In the genomic region with DNA sequence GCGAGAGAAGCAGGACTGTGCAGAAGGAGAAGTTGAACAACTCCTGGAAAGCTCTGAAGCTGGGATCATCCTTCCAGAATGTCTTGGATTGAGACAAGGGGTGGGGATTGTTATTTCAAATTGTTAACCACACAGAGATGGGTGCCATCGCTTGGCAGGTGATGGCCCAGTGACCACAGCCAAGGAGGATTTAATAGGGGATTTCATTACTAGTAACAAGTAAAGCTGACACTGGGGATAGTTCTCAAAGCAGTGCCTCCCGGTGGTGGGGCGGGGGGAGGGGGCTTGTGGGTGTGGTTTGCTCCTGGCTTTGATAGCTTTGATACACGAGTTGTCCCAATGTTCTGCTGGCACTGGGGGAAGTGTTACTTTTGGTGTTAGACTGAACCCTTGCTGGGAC, we compare ENCODE assay signal across 14 cellular contexts. TPM values are rescaled to one million over a fixed set of nuclear protein-coding genes. Genes with fewer than 3 reads are reported as not detected.
DNase-seq lines count a peak whose midpoint lies in the region; ATAC-seq and TF ChIP-seq lines count a peak whose summit lies in the region.
"Had no signal": no experiment of that assay in that cellular context is flagged by ENCODE, and none has a peak within 500 bp of the region (broad histone marks: within the 10 kb centered on the region; RNA-seq: fewer than 3 reads in every experiment).

No MANE protein-coding gene starts in this region.

- POLR2A ChIA-PET in WTC11 (lab: Charles Lee), result no interaction called here

- no peaks in the 10 kb centered on the region for H3K36me3 Mint-ChIP-seq in WTC11

- 21 to 42% (median 40%) methylated on average over 5 of the region's 5 CpGs for WGBS in psoas muscle, 3 donors
- 81 to 83% methylated on average over 5 of the region's 5 CpGs for WGBS in aorta, 2 donors
- WGBS in spleen, 5 donors, result 73 to 85% (median 77%) methylated on average over 4 to 5 of the region's 5 CpGs

- H3K27me3 ChIP-seq in psoas muscle (ENCODE audit: insufficient read depth in 3 of 3, low read length in 2 of 3) (no peaks in the 10 kb centered on the region), aorta (ENCODE audit: control insufficient read depth in 1 of 2, insufficient read depth in 2 of 2, low read length in 1 of 2) (no peaks in the 10 kb centered on the region), spleen (replicated peaks in 1 of 7) (peaks cover 0 to 5% (median 0%) of the 10 kb centered on the region in 7 donors)

- H3K4me1 Mint-ChIP-seq in WTC11, result peaks cover 4% of the 10 kb centered on the region

- intact Hi-C loops in psoas muscle (cut with DNase I) (no loop called here), aorta (cut with DNase I) (no loop called here), spleen (cut with DNase I; ENCODE audit: low total_unique reads) (no loop called here)

- H3K36me3 ChIP-seq in psoas muscle (ENCODE audit: insufficient read depth in 1 of 2, low read depth in 1 of 2) (no peaks in the 10 kb centered on the region), aorta (ENCODE audit: control insufficient read depth in 1 of 2, insufficient read depth in 2 of 2, low read length in 1 of 2) (peaks cover 0 to 1% of the 10 kb centered on the region in 2 donors), spleen (no peaks in the 10 kb centered on the region)

- H3K9me3 Mint-ChIP-seq in WTC11, result peaks cover 9% of the 10 kb centered on the region; the same call in 1 of the 2 replicates
- H3K9me3 Mint-ChIP-seq: CD4-positive, alpha-beta T cell had no signal

- TF ChIP-seq CTCF in WTC11 (IDR thresholded peaks at IDR 0.05) (no peak), psoas muscle (IDR thresholded peaks at IDR 0.05) (no peak), spleen (IDR thresholded peaks at IDR 0.05 in 8 of 11, conservative IDR thresholded peaks at IDR 0.05 in 3 of 11) (no peak)

- H3K4me3 ChIP-seq in psoas muscle (no peak overlapping the region), aorta (ENCODE audit: low read length in 2 of 2) (no peak overlapping the region), spleen (no peak overlapping the region)
- H3K4me3 ChIP-seq: A549, GM12878 had no signal

- H3K27me3 Mint-ChIP-seq in WTC11 (ENCODE audit: low read depth), result no peaks in the 10 kb centered on the region

- H3K9me3 ChIP-seq in psoas muscle, result peaks cover 7% of the 10 kb centered on the region
- H3K9me3 ChIP-seq in aorta (ENCODE audit: control insufficient read depth, low read length), result peaks cover 7% of the 10 kb centered on the region
- H3K9me3 ChIP-seq in spleen, result peaks cover 0 to 11% (median 8%) of the 10 kb centered on the region in 8 donors
- H3K9me3 ChIP-seq: Caco-2 had no signal

- TF ChIP-seq POLR2A in spleen (IDR thresholded peaks at IDR 0.05), result no peak

- CTCF ChIA-PET in WTC11 (lab: Charles Lee), result interaction anchor here (0.6 to 1.8 kb wide), 6 partner anchors 14 to 108 kb away, joined by 3 to 8 read pairs (median 4); no protein-coding TSS in a partner anchor

- ATAC-seq in WTC11, result peak; percentile 62
- ATAC-seq in psoas muscle, result peak; percentile 52 to 63 (median 54)
- no peak for ATAC-seq in aorta (ENCODE audit: low FRiP score)
- ATAC-seq: A549, GM12878 had no signal

- H3K4me3 Mint-ChIP-seq in WTC11, result no peak overlapping the region
- H3K4me3 Mint-ChIP-seq: CD4-positive, alpha-beta T cell had no signal

- H3K27ac Mint-ChIP-seq in WTC11, result no peak overlapping the region
- H3K27ac Mint-ChIP-seq: CD4-positive, alpha-beta T cell had no signal

- DNase-seq in ELF-1 (ENCODE audit: low read depth, low spot score) (peak; percentile 13), WTC11 (ENCODE audit: low spot score) (peak; percentile 19), iPS-NIHi7 (ENCODE audit: extremely low spot score) (peak; percentile 51), psoas muscle (no peak), aorta (no peak), GDM1 (lab: John Stamatoyannopoulos, UW) (no peak), spleen (no peak)
- DNase-seq: AML-193; Caco-2; CD4-positive, alpha-beta T cell had no signal

- H3K27ac ChIP-seq in psoas muscle (no peak overlapping the region), aorta (ENCODE audit: low read depth in 1 of 2, low read length in 2 of 2) (no peak overlapping the region), spleen (no peak overlapping the region)
- H3K27ac ChIP-seq: 22Rv1, A549, C4-2B had no signal

- H3K4me1 ChIP-seq in psoas muscle (no peaks in the 10 kb centered on the region), aorta (ENCODE audit: control insufficient read depth in 1 of 2, insufficient read depth in 2 of 2, low read length in 2 of 2) (no peaks in the 10 kb centered on the region), spleen (no peaks in the 10 kb centered on the region)
- H3K4me1 ChIP-seq: A549, Caco-2 had no signal

TF ChIP-seq in WTC11, 78 proteins besides CTCF, POLR2A, EP300 and RAD21 (continues in another document):
- TF ChIP-seq GABPB1 (CRISPR knock-in tag; IDR thresholded peaks at IDR 0.05) (no peak), ATF1 (CRISPR knock-in tag; IDR thresholded peaks at IDR 0.05) (no peak), FOXP1 (CRISPR knock-in tag; IDR thresholded peaks at IDR 0.05; ENCODE audit: borderline replicate concordance) (no peak), FOXP4 (CRISPR knock-in tag; IDR thresholded peaks at IDR 0.05) (no peak), NFYB (CRISPR knock-in tag; conservative IDR thresholded peaks at IDR 0.05; ENCODE audit: low read depth) (no peak), SMAD4 (CRISPR knock-in tag; IDR thresholded peaks at IDR 0.05) (no peak), ZNF671 (CRISPR knock-in tag; IDR thresholded peaks at IDR 0.05) (no peak), SOX15 (CRISPR knock-in tag; IDR thresholded peaks at IDR 0.05) (no peak)
- TF ChIP-seq, protein P1, sequence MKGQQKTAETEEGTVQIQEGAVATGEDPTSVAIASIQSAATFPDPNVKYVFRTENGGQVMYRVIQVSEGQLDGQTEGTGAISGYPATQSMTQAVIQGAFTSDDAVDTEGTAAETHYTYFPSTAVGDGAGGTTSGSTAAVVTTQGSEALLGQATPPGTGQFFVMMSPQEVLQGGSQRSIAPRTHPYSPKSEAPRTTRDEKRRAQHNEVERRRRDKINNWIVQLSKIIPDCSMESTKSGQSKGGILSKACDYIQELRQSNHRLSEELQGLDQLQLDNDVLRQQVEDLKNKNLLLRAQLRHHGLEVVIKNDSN (CRISPR knock-in tag; IDR thresholded peaks at IDR 0.05), result no peak
- TF ChIP-seq, protein P2, sequence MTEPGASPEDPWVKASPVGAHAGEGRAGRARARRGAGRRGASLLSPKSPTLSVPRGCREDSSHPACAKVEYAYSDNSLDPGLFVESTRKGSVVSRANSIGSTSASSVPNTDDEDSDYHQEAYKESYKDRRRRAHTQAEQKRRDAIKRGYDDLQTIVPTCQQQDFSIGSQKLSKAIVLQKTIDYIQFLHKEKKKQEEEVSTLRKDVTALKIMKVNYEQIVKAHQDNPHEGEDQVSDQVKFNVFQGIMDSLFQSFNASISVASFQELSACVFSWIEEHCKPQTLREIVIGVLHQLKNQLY (CRISPR knock-in tag; IDR thresholded peaks at IDR 0.05), result no peak
- TF ChIP-seq, protein P3, sequence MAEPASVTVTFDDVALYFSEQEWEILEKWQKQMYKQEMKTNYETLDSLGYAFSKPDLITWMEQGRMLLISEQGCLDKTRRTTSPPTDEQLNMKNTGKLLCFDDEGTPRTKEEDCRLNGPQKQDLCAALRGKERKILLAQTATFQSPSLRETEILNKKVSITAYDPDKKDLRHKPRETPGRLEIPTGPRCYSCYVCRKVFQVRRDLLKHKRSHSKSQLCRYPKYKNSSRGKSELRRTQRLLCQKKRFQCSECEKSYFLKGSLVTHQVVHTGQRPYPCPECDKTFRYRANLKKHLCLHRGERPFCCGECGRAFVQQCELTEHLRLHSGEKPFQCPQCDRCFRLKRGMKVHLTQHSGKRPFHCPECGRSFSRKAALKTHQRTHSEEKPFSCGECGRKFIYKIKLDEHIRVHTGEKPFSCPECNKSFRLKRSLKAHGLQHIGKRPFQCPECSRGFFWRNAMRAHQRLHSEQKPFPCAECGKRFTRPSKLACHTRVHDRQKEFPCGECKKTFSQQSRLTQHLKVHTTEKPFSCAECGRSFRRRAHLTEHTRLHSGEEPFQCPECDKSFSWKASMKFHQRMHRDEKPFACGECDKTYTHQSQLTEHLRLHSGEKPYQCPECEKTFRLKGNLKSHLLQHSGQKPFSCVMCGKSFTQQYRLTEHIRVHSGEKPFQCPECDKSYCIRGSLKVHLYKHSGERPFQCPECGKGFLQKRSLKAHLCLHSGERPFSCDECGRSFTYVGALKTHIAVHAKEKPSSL (CRISPR knock-in tag; conservative IDR thresholded peaks at IDR 0.05), result no peak
- TF ChIP-seq, protein P4, sequence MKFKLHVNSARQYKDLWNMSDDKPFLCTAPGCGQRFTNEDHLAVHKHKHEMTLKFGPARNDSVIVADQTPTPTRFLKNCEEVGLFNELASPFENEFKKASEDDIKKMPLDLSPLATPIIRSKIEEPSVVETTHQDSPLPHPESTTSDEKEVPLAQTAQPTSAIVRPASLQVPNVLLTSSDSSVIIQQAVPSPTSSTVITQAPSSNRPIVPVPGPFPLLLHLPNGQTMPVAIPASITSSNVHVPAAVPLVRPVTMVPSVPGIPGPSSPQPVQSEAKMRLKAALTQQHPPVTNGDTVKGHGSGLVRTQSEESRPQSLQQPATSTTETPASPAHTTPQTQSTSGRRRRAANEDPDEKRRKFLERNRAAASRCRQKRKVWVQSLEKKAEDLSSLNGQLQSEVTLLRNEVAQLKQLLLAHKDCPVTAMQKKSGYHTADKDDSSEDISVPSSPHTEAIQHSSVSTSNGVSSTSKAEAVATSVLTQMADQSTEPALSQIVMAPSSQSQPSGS (CRISPR knock-in tag; IDR thresholded peaks at IDR 0.05; ENCODE audit: borderline replicate concordance, low read depth), result no peak

RNA-seq across cellular contexts. Expression of gene ZNF503, which starts 59.2 kb away (rescaled TPM):
- total RNA-seq in WTC11 (2021) (0.25 to 0.39 TPM (median 0.34 TPM) in 3 replicates), psoas muscle (1 to 10 TPM; 2.3 to 5.7 (median 4.7) TPM), aorta (10 to 100 TPM; 15.7 to 32.1 TPM), spleen (10 to 100 TPM in 5 of 7 donors, 1 to 10 TPM in 2; 7.8 to 25.6 (median 10.6) TPM)
- polyA plus RNA-seq in psoas muscle (1 to 10 TPM; 1.1 to 2.0 (median 1.7) TPM), aorta (10 to 100 TPM in 1 of 2 donors, 1 to 10 TPM in 1; 7.0 to 22.1 TPM), spleen (1 to 10 TPM; 3.2 to 5.6 (median 3.4) TPM)

Comparison
In these comparisons a context has a peak if more than half of its experiments do, and no peak if none do; other contexts are left out.
1. DNase-seq: peak in ELF-1 (single experiment), WTC11 (single experiment) and iPS-NIHi7 (single experiment); none in psoas muscle (0 of 2), aorta (0 of 2), GDM1 (single experiment) and spleen (single experiment).